ENCODE assay signal across 8 cellular contexts in the genomic region with DNA sequence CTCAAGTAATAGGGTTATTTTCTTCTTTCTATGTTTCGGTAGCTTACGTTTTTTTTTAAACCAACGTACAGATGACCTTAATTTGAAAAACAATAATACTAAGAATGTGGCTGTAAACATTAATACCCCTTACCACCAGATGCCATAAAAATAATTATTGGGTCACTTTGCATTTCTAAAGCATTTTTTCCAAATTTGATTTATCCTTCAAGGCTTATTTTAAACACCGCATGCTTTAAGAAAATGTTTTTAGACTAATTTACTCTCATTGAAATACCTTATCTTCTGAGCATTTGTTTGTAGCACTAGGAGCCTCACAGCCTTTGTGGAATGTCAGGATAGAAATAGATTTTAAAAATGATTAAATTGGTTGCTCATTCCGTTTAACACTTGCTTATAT.
"Had no signal": no experiment of that assay in that cellular context is flagged by ENCODE, and none has a peak within 500 bp of the region (broad histone marks: within the 10 kb centered on the region; RNA-seq: fewer than 3 reads in every experiment).

No MANE protein-coding gene starts in this region.

- FAIRE-seq: G401.6, GM12878, GM12891, GM12892, GM18507, GM19239 had no signal

- DNase-seq: GDM1, GF-D8 had no signal

- H3K4me3 ChIP-seq: GM12878 had no signal

- ATAC-seq: GM12878 had no signal
